In genomic region chr1:24643362-24644346, GRCh38 we compare ENCODE assay signal across 1 cellular context.
TF ChIP-seq lines count a peak whose summit lies in the region.

No MANE protein-coding gene starts in this region.

TF ChIP-seq in HepG2, 621 proteins besides CTCF, POLR2A, EP300 and RAD21 (continued from another document and continues in another):
- TF ChIP-seq DZIP1 (CRISPR knock-in tag; IDR thresholded peaks at IDR 0.05): no peak
- TF ChIP-seq ZFP36L1 (CRISPR knock-in tag; IDR thresholded peaks at IDR 0.05): no peak
- no peak for TF ChIP-seq ZNF562 (CRISPR knock-in tag; IDR thresholded peaks at IDR 0.05; ENCODE audit: borderline replicate concordance)
- TF ChIP-seq ZNF746 (CRISPR knock-in tag; IDR thresholded peaks at IDR 0.05): no peak
- peak; percentile 63 for TF ChIP-seq KDM5A (IDR thresholded peaks at IDR 0.05; ENCODE audit: borderline replicate concordance, low read length)
- TF ChIP-seq PHF5A (CRISPR knock-in tag; IDR thresholded peaks at IDR 0.05; ENCODE audit: low read depth, unreplicated experiment): no peak
- TF ChIP-seq SIN3A (IDR thresholded peaks at IDR 0.05; ENCODE audit: borderline replicate concordance, low read depth, low read length): 0 out of 2 replicates have a peak, but pooled peaks have one; percentile 2
- TF ChIP-seq TOE1 (CRISPR knock-in tag; IDR thresholded peaks at IDR 0.05): no peak
- TF ChIP-seq, protein P1, sequence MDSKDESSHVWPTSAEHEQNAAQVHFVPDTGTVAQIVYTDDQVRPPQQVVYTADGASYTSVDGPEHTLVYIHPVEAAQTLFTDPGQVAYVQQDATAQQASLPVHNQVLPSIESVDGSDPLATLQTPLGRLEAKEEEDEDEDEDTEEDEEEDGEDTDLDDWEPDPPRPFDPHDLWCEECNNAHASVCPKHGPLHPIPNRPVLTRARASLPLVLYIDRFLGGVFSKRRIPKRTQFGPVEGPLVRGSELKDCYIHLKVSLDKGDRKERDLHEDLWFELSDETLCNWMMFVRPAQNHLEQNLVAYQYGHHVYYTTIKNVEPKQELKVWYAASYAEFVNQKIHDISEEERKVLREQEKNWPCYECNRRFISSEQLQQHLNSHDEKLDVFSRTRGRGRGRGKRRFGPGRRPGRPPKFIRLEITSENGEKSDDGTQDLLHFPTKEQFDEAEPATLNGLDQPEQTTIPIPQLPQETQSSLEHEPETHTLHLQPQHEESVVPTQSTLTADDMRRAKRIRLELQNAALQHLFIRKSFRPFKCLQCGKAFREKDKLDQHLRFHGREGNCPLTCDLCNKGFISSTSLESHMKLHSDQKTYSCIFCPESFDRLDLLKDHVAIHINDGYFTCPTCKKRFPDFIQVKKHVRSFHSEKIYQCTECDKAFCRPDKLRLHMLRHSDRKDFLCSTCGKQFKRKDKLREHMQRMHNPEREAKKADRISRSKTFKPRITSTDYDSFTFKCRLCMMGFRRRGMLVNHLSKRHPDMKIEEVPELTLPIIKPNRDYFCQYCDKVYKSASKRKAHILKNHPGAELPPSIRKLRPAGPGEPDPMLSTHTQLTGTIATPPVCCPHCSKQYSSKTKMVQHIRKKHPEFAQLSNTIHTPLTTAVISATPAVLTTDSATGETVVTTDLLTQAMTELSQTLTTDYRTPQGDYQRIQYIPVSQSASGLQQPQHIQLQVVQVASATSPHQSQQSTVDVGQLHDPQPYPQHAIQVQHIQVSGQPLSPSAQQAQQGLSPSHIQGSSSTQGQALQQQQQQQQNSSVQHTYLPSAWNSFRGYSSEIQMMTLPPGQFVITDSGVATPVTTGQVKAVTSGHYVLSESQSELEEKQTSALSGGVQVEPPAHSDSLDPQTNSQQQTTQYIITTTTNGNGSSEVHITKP (CRISPR knock-in tag; IDR thresholded peaks at IDR 0.05; ENCODE audit: low read depth): no peak
- no peak for TF ChIP-seq PRMT3 (CRISPR knock-in tag; IDR thresholded peaks at IDR 0.05; ENCODE audit: borderline replicate concordance, low read depth)
- no peak for TF ChIP-seq IRX3 (CRISPR knock-in tag; IDR thresholded peaks at IDR 0.05; ENCODE audit: borderline replicate concordance, low read depth)
- TF ChIP-seq NPAS2 (CRISPR knock-in tag; IDR thresholded peaks at IDR 0.05; ENCODE audit: borderline replicate concordance): no peak
- no peak for TF ChIP-seq ZFP90 (CRISPR knock-in tag; IDR thresholded peaks at IDR 0.05; ENCODE audit: borderline replicate concordance)
- TF ChIP-seq ZNF710 (CRISPR knock-in tag; IDR thresholded peaks at IDR 0.05; ENCODE audit: borderline replicate concordance): no peak
- no peak for TF ChIP-seq ATAD3A (CRISPR knock-in tag; IDR thresholded peaks at IDR 0.05)
- TF ChIP-seq, protein P2, sequence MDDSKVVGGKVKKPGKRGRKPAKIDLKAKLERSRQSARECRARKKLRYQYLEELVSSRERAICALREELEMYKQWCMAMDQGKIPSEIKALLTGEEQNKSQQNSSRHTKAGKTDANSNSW (CRISPR knock-in tag; IDR thresholded peaks at IDR 0.05; ENCODE audit: borderline replicate concordance): no peak
- TF ChIP-seq, protein P3, sequence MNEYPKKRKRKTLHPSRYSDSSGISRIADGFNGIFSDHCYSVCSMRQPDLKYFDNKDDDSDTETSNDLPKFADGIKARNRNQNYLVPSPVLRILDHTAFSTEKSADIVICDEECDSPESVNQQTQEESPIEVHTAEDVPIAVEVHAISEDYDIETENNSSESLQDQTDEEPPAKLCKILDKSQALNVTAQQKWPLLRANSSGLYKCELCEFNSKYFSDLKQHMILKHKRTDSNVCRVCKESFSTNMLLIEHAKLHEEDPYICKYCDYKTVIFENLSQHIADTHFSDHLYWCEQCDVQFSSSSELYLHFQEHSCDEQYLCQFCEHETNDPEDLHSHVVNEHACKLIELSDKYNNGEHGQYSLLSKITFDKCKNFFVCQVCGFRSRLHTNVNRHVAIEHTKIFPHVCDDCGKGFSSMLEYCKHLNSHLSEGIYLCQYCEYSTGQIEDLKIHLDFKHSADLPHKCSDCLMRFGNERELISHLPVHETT (CRISPR knock-in tag; conservative IDR thresholded peaks at IDR 0.05): 0 out of 2 replicates have a peak, but pooled peaks have one; percentile 19
- TF ChIP-seq, protein P4, sequence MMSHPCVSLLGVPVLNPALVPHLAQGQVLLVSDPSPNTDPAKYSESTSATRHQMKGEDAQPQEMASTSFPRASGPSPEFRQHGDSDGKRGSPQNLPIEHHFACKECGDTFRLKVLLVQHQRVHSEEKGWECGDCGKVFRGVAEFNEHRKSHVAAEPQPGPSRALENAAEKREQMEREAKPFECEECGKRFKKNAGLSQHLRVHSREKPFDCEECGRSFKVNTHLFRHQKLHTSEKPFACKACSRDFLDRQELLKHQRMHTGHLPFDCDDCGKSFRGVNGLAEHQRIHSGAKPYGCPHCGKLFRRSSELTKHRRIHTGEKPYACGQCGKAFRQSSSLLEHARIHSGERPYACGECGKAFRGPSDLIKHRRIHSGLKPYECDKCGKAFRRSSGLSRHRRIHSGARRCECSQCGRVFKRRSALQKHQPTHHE (CRISPR knock-in tag; IDR thresholded peaks at IDR 0.05; ENCODE audit: borderline replicate concordance): no peak
- no peak for TF ChIP-seq NRL (CRISPR knock-in tag; IDR thresholded peaks at IDR 0.05; ENCODE audit: borderline replicate concordance)
- TF ChIP-seq SALL1 (CRISPR knock-in tag; IDR thresholded peaks at IDR 0.05): peak; percentile 21; the same call in 1 of the 2 replicates
- TF ChIP-seq ARNT2 (CRISPR knock-in tag; IDR thresholded peaks at IDR 0.05; ENCODE audit: low read depth): peak; percentile 46; the same call in 1 of the 2 replicates
- TF ChIP-seq ZNF547 (CRISPR knock-in tag; IDR thresholded peaks at IDR 0.05): no peak
- no peak for TF ChIP-seq DNMT3B (CRISPR knock-in tag; conservative IDR thresholded peaks at IDR 0.05)
- no peak; the same call in 1 of the 2 replicates for TF ChIP-seq ARID3A (IDR thresholded peaks at IDR 0.05; ENCODE audit: low read depth, low read length)
- no peak for TF ChIP-seq ZNF776 (CRISPR knock-in tag; IDR thresholded peaks at IDR 0.05)
- no peak for TF ChIP-seq ARID2 (CRISPR knock-in tag; IDR thresholded peaks at IDR 0.05; ENCODE audit: borderline replicate concordance)
- peak; percentile 45; the same call in 1 of the 2 replicates for TF ChIP-seq ZNF441 (CRISPR knock-in tag; IDR thresholded peaks at IDR 0.05; ENCODE audit: borderline replicate concordance)
- peak; percentile 74 for TF ChIP-seq ZFY (CRISPR knock-in tag; IDR thresholded peaks at IDR 0.05)
- no peak for TF ChIP-seq NFIC (IDR thresholded peaks at IDR 0.05; ENCODE audit: low read length)
- no peak for TF ChIP-seq CEBPG (CRISPR knock-in tag; IDR thresholded peaks at IDR 0.05)
- no peak for TF ChIP-seq FOXK2 (IDR thresholded peaks at IDR 0.05)
- TF ChIP-seq ZNF317 (CRISPR knock-in tag; IDR thresholded peaks at IDR 0.05): no peak
- no peak for TF ChIP-seq ZNF20 (CRISPR knock-in tag; IDR thresholded peaks at IDR 0.05)
- TF ChIP-seq HMGXB4 (CRISPR knock-in tag; IDR thresholded peaks at IDR 0.05; ENCODE audit: borderline replicate concordance in 1 of 2, low read depth in 1 of 2): no peak; a peak in 2 of 4 replicates
- TF ChIP-seq, protein P5, sequence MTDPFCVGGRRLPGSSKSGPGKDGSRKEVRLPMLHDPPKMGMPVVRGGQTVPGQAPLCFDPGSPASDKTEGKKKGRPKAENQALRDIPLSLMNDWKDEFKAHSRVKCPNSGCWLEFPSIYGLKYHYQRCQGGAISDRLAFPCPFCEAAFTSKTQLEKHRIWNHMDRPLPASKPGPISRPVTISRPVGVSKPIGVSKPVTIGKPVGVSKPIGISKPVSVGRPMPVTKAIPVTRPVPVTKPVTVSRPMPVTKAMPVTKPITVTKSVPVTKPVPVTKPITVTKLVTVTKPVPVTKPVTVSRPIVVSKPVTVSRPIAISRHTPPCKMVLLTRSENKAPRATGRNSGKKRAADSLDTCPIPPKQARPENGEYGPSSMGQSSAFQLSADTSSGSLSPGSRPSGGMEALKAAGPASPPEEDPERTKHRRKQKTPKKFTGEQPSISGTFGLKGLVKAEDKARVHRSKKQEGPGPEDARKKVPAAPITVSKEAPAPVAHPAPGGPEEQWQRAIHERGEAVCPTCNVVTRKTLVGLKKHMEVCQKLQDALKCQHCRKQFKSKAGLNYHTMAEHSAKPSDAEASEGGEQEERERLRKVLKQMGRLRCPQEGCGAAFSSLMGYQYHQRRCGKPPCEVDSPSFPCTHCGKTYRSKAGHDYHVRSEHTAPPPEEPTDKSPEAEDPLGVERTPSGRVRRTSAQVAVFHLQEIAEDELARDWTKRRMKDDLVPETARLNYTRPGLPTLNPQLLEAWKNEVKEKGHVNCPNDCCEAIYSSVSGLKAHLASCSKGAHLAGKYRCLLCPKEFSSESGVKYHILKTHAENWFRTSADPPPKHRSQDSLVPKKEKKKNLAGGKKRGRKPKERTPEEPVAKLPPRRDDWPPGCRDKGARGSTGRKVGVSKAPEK (CRISPR knock-in tag; IDR thresholded peaks at IDR 0.05; ENCODE audit: borderline replicate concordance): no peak
- TF ChIP-seq, protein P6, sequence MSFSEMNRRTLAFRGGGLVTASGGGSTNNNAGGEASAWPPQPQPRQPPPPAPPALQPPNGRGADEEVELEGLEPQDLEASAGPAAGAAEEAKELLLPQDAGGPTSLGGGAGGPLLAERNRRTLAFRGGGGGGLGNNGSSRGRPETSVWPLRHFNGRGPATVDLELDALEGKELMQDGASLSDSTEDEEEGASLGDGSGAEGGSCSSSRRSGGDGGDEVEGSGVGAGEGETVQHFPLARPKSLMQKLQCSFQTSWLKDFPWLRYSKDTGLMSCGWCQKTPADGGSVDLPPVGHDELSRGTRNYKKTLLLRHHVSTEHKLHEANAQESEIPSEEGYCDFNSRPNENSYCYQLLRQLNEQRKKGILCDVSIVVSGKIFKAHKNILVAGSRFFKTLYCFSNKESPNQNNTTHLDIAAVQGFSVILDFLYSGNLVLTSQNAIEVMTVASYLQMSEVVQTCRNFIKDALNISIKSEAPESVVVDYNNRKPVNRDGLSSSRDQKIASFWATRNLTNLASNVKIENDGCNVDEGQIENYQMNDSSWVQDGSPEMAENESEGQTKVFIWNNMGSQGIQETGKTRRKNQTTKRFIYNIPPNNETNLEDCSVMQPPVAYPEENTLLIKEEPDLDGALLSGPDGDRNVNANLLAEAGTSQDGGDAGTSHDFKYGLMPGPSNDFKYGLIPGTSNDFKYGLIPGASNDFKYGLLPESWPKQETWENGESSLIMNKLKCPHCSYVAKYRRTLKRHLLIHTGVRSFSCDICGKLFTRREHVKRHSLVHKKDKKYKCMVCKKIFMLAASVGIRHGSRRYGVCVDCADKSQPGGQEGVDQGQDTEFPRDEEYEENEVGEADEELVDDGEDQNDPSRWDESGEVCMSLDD (CRISPR knock-in tag; IDR thresholded peaks at IDR 0.05; ENCODE audit: borderline replicate concordance): no peak
- peak; percentile 41; the same call in 1 of the 2 replicates for TF ChIP-seq ZNF747 (CRISPR knock-in tag; IDR thresholded peaks at IDR 0.05; ENCODE audit: borderline replicate concordance)
- no peak for TF ChIP-seq NR1H2 (CRISPR knock-in tag; IDR thresholded peaks at IDR 0.05; ENCODE audit: borderline replicate concordance, low read depth)
